ENCODE assay signal across 8 cellular contexts in genomic region chr5:157743163-157744054, GRCh38. TPM values are rescaled to one million over a fixed set of nuclear protein-coding genes. Genes with fewer than 3 reads are reported as not detected.
DNase-seq lines count a peak whose midpoint lies in the region; ATAC-seq and TF ChIP-seq lines count a peak whose summit lies in the region.

LSM11 (plus strand) TSS chr5:157743712; CDS start chr5:157743751, 39 bp downstream.

- ATAC-seq in HG02610 (IDR thresholded peaks at IDR 0.05; ENCODE audit: unreplicated experiment) = peak; percentile 92
- peak; percentile 91 for ATAC-seq in activated naive CD8-positive, alpha-beta T cell treated with anti-CD3 and anti-CD28 coated beads, Interleukin-2, amount 10 ng/mL, durations not matched to agents 7 days and 5 days (ENCODE audit: low read depth)

- no peaks in the 10 kb centered on the region for H3K9me3 Mint-ChIP-seq in activated naive CD8-positive, alpha-beta T cell treated with anti-CD3 and anti-CD28 coated beads, Interleukin-2, amount 10 ng/mL, durations not matched to agents 7 days and 5 days
- H3K9me3 Mint-ChIP-seq in type B pancreatic cell = no peaks in the 10 kb centered on the region

- H3K27ac Mint-ChIP-seq in activated naive CD8-positive, alpha-beta T cell treated with anti-CD3 and anti-CD28 coated beads, Interleukin-2, amount 10 ng/mL, durations not matched to agents 7 days and 5 days = peak within 1 kb of the TSS; percentile 85
- H3K27ac Mint-ChIP-seq in type B pancreatic cell = peak within 1 kb of the TSS; percentile 84

- peak within 1 kb of the TSS; percentile 90 for H3K4me3 ChIP-seq in NB4 (ENCODE audit: low read depth, low read length)

- peak within 1 kb of the TSS; percentile 97 for H3K4me3 Mint-ChIP-seq in activated naive CD8-positive, alpha-beta T cell treated with anti-CD3 and anti-CD28 coated beads, Interleukin-2, amount 10 ng/mL, durations not matched to agents 7 days and 5 days
- H3K4me3 Mint-ChIP-seq in type B pancreatic cell = peak within 1 kb of the TSS; percentile 93

- H3K4me1 Mint-ChIP-seq in activated naive CD8-positive, alpha-beta T cell treated with anti-CD3 and anti-CD28 coated beads, Interleukin-2, amount 10 ng/mL, durations not matched to agents 7 days and 5 days = peaks cover 23% of the 10 kb centered on the region
- peaks cover 18% of the 10 kb centered on the region for H3K4me1 Mint-ChIP-seq in type B pancreatic cell (ENCODE audit: unreplicated experiment)

- TF ChIP-seq CTCF in GM12873 (IDR thresholded peaks at IDR 0.05; ENCODE audit: insufficient read depth, low read depth, low read length, missing control alignments) (peak; percentile 99), NB4 (IDR thresholded peaks at IDR 0.05; ENCODE audit: low read depth, low read length) (peak; percentile 90), type B pancreatic cell (conservative IDR thresholded peaks at IDR 0.05) (peak; percentile 100)

- peaks cover 12% of the 10 kb centered on the region for H3K36me3 Mint-ChIP-seq in activated naive CD8-positive, alpha-beta T cell treated with anti-CD3 and anti-CD28 coated beads, Interleukin-2, amount 10 ng/mL, durations not matched to agents 7 days and 5 days
- H3K36me3 Mint-ChIP-seq in type B pancreatic cell = no peaks in the 10 kb centered on the region

- peak; percentile 86 for DNase-seq in NB4 (ENCODE audit: low read depth)
- peak; percentile 83 for DNase-seq in SKM-1 treated with dmso at 0.1 percent for 144 hours (lab: John Stamatoyannopoulos, UW; ENCODE audit: unreplicated experiment)
- peak; percentile 97 for DNase-seq in activated naive CD8-positive, alpha-beta T cell treated with anti-CD3 and anti-CD28 coated beads, Interleukin-2, amount 10 ng/mL, durations not matched to agents 7 days and 5 days
- DNase-seq in cardiac septum (ENCODE audit: low spot score) = peak; percentile 95
- DNase-seq in posterior cingulate gyrus = peak; percentile 75 to 98 (median 86)
- peak; percentile 96 for DNase-seq in type B pancreatic cell (ENCODE audit: extremely low spot score, unreplicated experiment)

- intact Hi-C loops in cardiac septum (cut with DNase I) = loop anchor here (5.0 kb wide), 1 partner anchor 416 kb away; no protein-coding TSS in a partner anchor
- intact Hi-C loops in posterior cingulate gyrus (cut with DNase I) = no loop called here

- TF ChIP-seq POLR2A in NB4 (IDR thresholded peaks at IDR 0.05; ENCODE audit: extremely low read depth, insufficient read length) = peak; percentile 33

- POLR2A ChIA-PET in activated naive CD8-positive, alpha-beta T cell treated with anti-CD3 and anti-CD28 coated beads, Interleukin-2, amount 10 ng/mL, durations not matched to agents 7 days and 5 days (lab: Charles Lee) = interaction anchor here (0.6 to 2.5 kb wide), 6 partner anchors 12 to 600 kb away, joined by 3 to 7 read pairs (median 3); partner anchors contain the start of genes MED7 and THG1L

- H3K27me3 Mint-ChIP-seq in activated naive CD8-positive, alpha-beta T cell treated with anti-CD3 and anti-CD28 coated beads, Interleukin-2, amount 10 ng/mL, durations not matched to agents 7 days and 5 days = no peaks in the 10 kb centered on the region
- peaks cover 5% of the 10 kb centered on the region for H3K27me3 Mint-ChIP-seq in type B pancreatic cell

RNA-seq across cellular contexts. Expression of gene LSM11, which starts in this region (rescaled TPM):
- 1 to 10 TPM; 5.8 to 6.1 TPM for total RNA-seq in activated naive CD8-positive, alpha-beta T cell treated with anti-CD3 and anti-CD28 coated beads, Interleukin-2, amount 10 ng/mL, durations not matched to agents 7 days and 5 days
- total RNA-seq in cardiac septum = 1.5 TPM
- total RNA-seq in type B pancreatic cell (ENCODE audit: low replicate concordance) = 3.6 and 7.1 TPM in 2 replicates

Comparison
In these comparisons a context has a peak if more than half of its experiments do, and no peak if none do; other contexts are left out.
1. Peak in every context shown above with its lines: DNase-seq, ATAC-seq and H3K4me3 ChIP-seq.